25 cellular contexts compared by ENCODE assay signal in genomic region chr3:58697552-58697951, GRCh38. TPM values are rescaled to one million over a fixed set of nuclear protein-coding genes. Genes with fewer than 3 reads are reported as not detected.
A peak's percentile ranks its signal among the peaks of the same experiment; 100 is the strongest.
DNase-seq lines count a peak whose midpoint lies in the region; ATAC-seq and TF ChIP-seq lines count a peak whose summit lies in the region.
"Had no signal": no experiment of that assay in that cellular context is flagged by ENCODE, and none has a peak within 500 bp of the region (broad histone marks: within the 10 kb centered on the region; RNA-seq: fewer than 3 reads in every experiment).

No MANE protein-coding gene starts in this region.

- ATAC-seq in GM19043 (IDR thresholded peaks at IDR 0.05; ENCODE audit: low read depth, unreplicated experiment): peak; percentile 61
- peak; percentile 57 for ATAC-seq in HG02678 (IDR thresholded peaks at IDR 0.05; ENCODE audit: unreplicated experiment)
- peak; percentile 80 for ATAC-seq in HG03378 (IDR thresholded peaks at IDR 0.05; ENCODE audit: unreplicated experiment)
- no peak for ATAC-seq in GM21390 (IDR thresholded peaks at IDR 0.05; ENCODE audit: unreplicated experiment)
- no peak for ATAC-seq in lower lobe of right lung
- ATAC-seq: A549; activated CD4-positive, CD25-positive, alpha-beta regulatory T cell treated with anti-CD3 and anti-CD28 coated beads, Interleukin-2, amount 50 U/mL, for 24 hours; left cardiac atrium; mucosa of descending colon had no signal

- H3K36me3 ChIP-seq in brain microvascular endothelial cell (replicated peaks) (no peaks in the 10 kb centered on the region), lower lobe of right lung (no peaks in the 10 kb centered on the region)
- H3K36me3 ChIP-seq: HAP-1, right atrium auricular region had no signal

- in situ Hi-C loops in brain microvascular endothelial cell (cut with HindIII; ENCODE audit: low pct_ligation_motif_present, low sequenced_read_pairs): no loop called here

- peak; percentile 50 for DNase-seq in GM12865 (ENCODE audit: low read depth)
- no peak for DNase-seq in NCI-H774 (lab: John Stamatoyannopoulos, UW)
- no peak for DNase-seq in brain microvascular endothelial cell
- DNase-seq in lower lobe of right lung: no peak
- DNase-seq: activated naive CD4-positive, alpha-beta T cell; aorta; left cardiac atrium; MM.1S; mucosa of descending colon; NCI-H187 treated with DMSO at 0.1 percent for 48 hours; NCI-H524; nucleus accumbens had no signal

- H3K4me3 ChIP-seq in GM12865 (ENCODE audit: low read depth, low read length): no peak overlapping the region
- no peak overlapping the region for H3K4me3 ChIP-seq in brain microvascular endothelial cell (ENCODE audit: low read depth, low read length)
- H3K4me3 ChIP-seq in lower lobe of right lung: no peak overlapping the region
- H3K4me3 ChIP-seq: A549, HAP-1, mucosa of descending colon, right atrium auricular region had no signal

- H3K27me3 ChIP-seq in brain microvascular endothelial cell (replicated peaks) (no peaks in the 10 kb centered on the region), lower lobe of right lung (ENCODE audit: low read depth) (no peaks in the 10 kb centered on the region)
- H3K27me3 ChIP-seq: right atrium auricular region had no signal

- H3K9me3 ChIP-seq in lower lobe of right lung: no peaks in the 10 kb centered on the region
- H3K9me3 ChIP-seq: A549, right atrium auricular region had no signal

- no peak overlapping the region for H3K27ac ChIP-seq in brain microvascular endothelial cell
- no peak overlapping the region for H3K27ac ChIP-seq in lower lobe of right lung
- H3K27ac ChIP-seq: A549, right atrium auricular region had no signal

- intact Hi-C loops in lower lobe of right lung (cut with DNase I): no loop called here

- TF ChIP-seq CTCF in GM12865 (IDR thresholded peaks at IDR 0.05; ENCODE audit: insufficient read depth, low read depth, low read length, missing control alignments) (no peak), brain microvascular endothelial cell (IDR thresholded peaks at IDR 0.05; ENCODE audit: low read depth, low read length, missing control alignments) (no peak), lower lobe of right lung (IDR thresholded peaks at IDR 0.05) (no peak)

- H3K4me1 ChIP-seq in lower lobe of right lung: no peaks in the 10 kb centered on the region
- H3K4me1 ChIP-seq: A549, HAP-1, right atrium auricular region had no signal

RNA-seq across cellular contexts. Expression of gene FAM3D, which starts 31.0 kb away (rescaled TPM):
- total RNA-seq in lower lobe of right lung: 5.8 TPM
- total RNA-seq: aorta; chondrocyte; fibroblast of villous mesenchyme; left cardiac atrium; OCI-LY7; right atrium auricular region; subcutaneous adipose tissue; T-helper 2 cell treated with Interferon-gamma antibody and Interleukin-4, amounts not matched to agents 100 ng/mL and 5 ng/mL, for 36 hours had no signal

Comparison
In these comparisons a context has a peak if more than half of its experiments do, and no peak if none do; other contexts are left out.
1. ATAC-seq: peak in GM19043 (single experiment), HG02678 (single experiment) and HG03378 (single experiment); none in GM21390 (single experiment) and lower lobe of right lung (0 of 2).